19 cellular contexts compared by ENCODE assay signal in the genomic region with DNA sequence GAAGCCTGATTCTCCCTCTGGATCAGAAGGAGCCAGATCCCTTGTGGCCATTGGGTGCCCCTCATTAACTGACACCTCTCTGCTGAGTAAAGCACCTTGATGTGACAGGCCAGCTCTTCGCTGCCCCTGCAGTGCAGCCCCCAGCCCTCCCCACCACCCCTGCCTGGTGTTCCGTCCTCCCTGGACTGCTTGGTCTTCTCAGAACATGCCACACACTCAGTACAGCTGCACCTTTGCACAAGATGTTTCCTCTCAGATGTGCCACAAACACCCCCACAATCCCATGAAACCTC. TPM values are rescaled to one million over a fixed set of nuclear protein-coding genes. Genes with fewer than 3 reads are reported as not detected.
DNase-seq lines count a peak whose midpoint lies in the region; FAIRE-seq and TF ChIP-seq lines count a peak whose summit lies in the region.
"Had no signal": no experiment of that assay in that cellular context is flagged by ENCODE, and none has a peak within 500 bp of the region (broad histone marks: within the 10 kb centered on the region; RNA-seq: fewer than 3 reads in every experiment).

No MANE protein-coding gene starts in this region.

- H3K4me1 ChIP-seq in BE2C, result peaks cover 8% of the 10 kb centered on the region

- H3K4me1 Mint-ChIP-seq in brain, result peaks cover 41% of the 10 kb centered on the region
- H3K4me1 Mint-ChIP-seq in mesothelial cell of epicardium, result peaks cover 27% of the 10 kb centered on the region

- no peak; the same call in 1 of the 2 replicates for TF ChIP-seq POLR2A in GM12891 (IDR thresholded peaks at IDR 0.05; ENCODE audit: low read depth, low read length)

- H3K27me3 ChIP-seq in BE2C, result no peaks in the 10 kb centered on the region
- H3K27me3 ChIP-seq: adrenal gland, gastroesophageal sphincter, SJSA1, uterus had no signal

- H3K9me3 ChIP-seq in BE2C, result no peaks in the 10 kb centered on the region
- H3K9me3 ChIP-seq: adrenal gland, gastroesophageal sphincter, SJSA1, uterus had no signal

- H3K4me3 Mint-ChIP-seq in brain (no peak overlapping the region), mesothelial cell of epicardium (no peak overlapping the region)
- H3K4me3 Mint-ChIP-seq: activated T-cell treated with anti-CD3 and anti-CD28 coated beads, Interleukin-2, amount 50 U/mL, for 72 hours had no signal

- H3K9me3 Mint-ChIP-seq in brain, result no peaks in the 10 kb centered on the region
- no peaks in the 10 kb centered on the region for H3K9me3 Mint-ChIP-seq in mesothelial cell of epicardium
- H3K9me3 Mint-ChIP-seq: activated T-cell treated with anti-CD3 and anti-CD28 coated beads, Interleukin-2, amount 50 U/mL, for 72 hours; stimulated activated naive CD8-positive, alpha-beta T cell treated with anti-CD3 and anti-CD28 coated beads, Interleukin-15, amount 100 ng/mL, for 72 hours had no signal

- peak; percentile 81 for FAIRE-seq in GM12891 (lab: Jason Lieb, UNC)

- H3K27me3 Mint-ChIP-seq in brain, result no peaks in the 10 kb centered on the region
- no peaks in the 10 kb centered on the region for H3K27me3 Mint-ChIP-seq in mesothelial cell of epicardium (ENCODE audit: low read depth)
- H3K27me3 Mint-ChIP-seq: stimulated activated naive CD8-positive, alpha-beta T cell treated with anti-CD3 and anti-CD28 coated beads, Interleukin-15, amount 100 ng/mL, for 72 hours had no signal

- H3K36me3 Mint-ChIP-seq in brain (peaks cover 23% of the 10 kb centered on the region), mesothelial cell of epicardium (peaks cover 10% of the 10 kb centered on the region)

- peak overlapping the region in 4 of 5 experiments; percentile 58 to 94 (median 78) for H3K27ac Mint-ChIP-seq in brain
- peak overlapping the region; percentile 15 for H3K27ac Mint-ChIP-seq in mesothelial cell of epicardium
- H3K27ac Mint-ChIP-seq: activated T-cell treated with anti-CD3 and anti-CD28 coated beads, Interleukin-2, amount 50 U/mL, for 72 hours; stimulated activated naive CD8-positive, alpha-beta T cell treated with anti-CD3 and anti-CD28 coated beads, Interleukin-15, amount 100 ng/mL, for 72 hours had no signal

- TF ChIP-seq CTCF in BE2C (IDR thresholded peaks at IDR 0.05; ENCODE audit: low read depth, low read length) (no peak), brain (conservative IDR thresholded peaks at IDR 0.05) (no peak), mesothelial cell of epicardium (IDR thresholded peaks at IDR 0.05; ENCODE audit: unreplicated experiment) (no peak)

- peak overlapping the region; percentile 11; the same call in 1 of the 2 replicates for H3K4me3 ChIP-seq in BE2C (ENCODE audit: low read depth, low read length)
- H3K4me3 ChIP-seq: adrenal gland, gastroesophageal sphincter, SJSA1, uterus had no signal

- peaks cover 19% of the 10 kb centered on the region for H3K36me3 ChIP-seq in BE2C
- H3K36me3 ChIP-seq: uterus had no signal

- DNase-seq in BE2C (no peak), GM12891 (ENCODE audit: insufficient read length, low spot score) (no peak), mesothelial cell of epicardium (ENCODE audit: low spot score in 2 of 2, unreplicated experiment in 2 of 2) (no peak), mesenteric fat pad (ENCODE audit: low spot score) (no peak), NCI-H2227 treated with DMSO at 0.1 percent for 48 hours (lab: John Stamatoyannopoulos, UW) (no peak), NOMO-1 (lab: John Stamatoyannopoulos, UW; ENCODE audit: unreplicated experiment in 2 of 2) (no peak)
- no peak for DNase-seq in activated CD4-positive, CD25-positive, alpha-beta regulatory T cell (lab: John Stamatoyannopoulos, UW)
- DNase-seq: NCI-H1417 treated with DMSO at 0.1 percent for 48 hours had no signal

TF ChIP-seq in GM12891, 5 proteins besides CTCF, POLR2A, EP300 and RAD21:
- TF ChIP-seq POLR2AphosphoS5 (IDR thresholded peaks at IDR 0.05; ENCODE audit: low read depth, low read length), result no peak
- TF ChIP-seq SPI1 (IDR thresholded peaks at IDR 0.05; ENCODE audit: low read depth, low read length), result no peak
- no peak for TF ChIP-seq PAX5 (IDR thresholded peaks at IDR 0.05; ENCODE audit: insufficient read depth, low read length, severe bottlenecking)
- TF ChIP-seq POU2F2 (IDR thresholded peaks at IDR 0.05; ENCODE audit: low read depth, low read length), result no peak
TF ChIP-seq in GM12891: peak in this region for 0.

RNA-seq across cellular contexts. Expression of gene GOSR2, which starts 20.2 kb away (rescaled TPM):
- polyA plus RNA-seq in BE2C (2012; ENCODE audit: insufficient read depth, insufficient read length, low read depth), result 94.5 TPM
- 23.9 TPM for polyA plus RNA-seq in GM12891 (2012; ENCODE audit: low read depth, missing spikeins)
- polyA plus RNA-seq in brain (ENCODE audit: insufficient read depth, low read depth, low replicate concordance), result 40.1 TPM
- total RNA-seq in mesothelial cell of epicardium (87.3 to 90.9 TPM (median 88.4 TPM) in 3 replicates), mesenteric fat pad (60.8 TPM)

RNA-seq across cellular contexts. Expression of gene RPRML, which starts 35.9 kb away (rescaled TPM):
- polyA plus RNA-seq in BE2C (2012; ENCODE audit: insufficient read depth, insufficient read length, low read depth), result 4.7 TPM
- polyA plus RNA-seq in GM12891 (2012; ENCODE audit: low read depth, missing spikeins), result not detected
- polyA plus RNA-seq in brain (ENCODE audit: insufficient read depth, low read depth, low replicate concordance), result 3.5 TPM
- total RNA-seq in mesothelial cell of epicardium (not detected in 3 replicates), mesenteric fat pad (not detected)
- total RNA-seq: activated T-cell treated with anti-CD3 and anti-CD28 coated beads, Interleukin-2, amount 50 U/mL, for 72 hours; adrenal gland; chondrocyte; LHCN-M2; mononuclear cell; osteocyte; SJSA1; uterus had no signal
